ENCODE assay signal across 19 cellular contexts in genomic region chr16:10501016-10501607, GRCh38.
A peak's percentile ranks its signal among the peaks of the same experiment; 100 is the strongest.
DNase-seq lines count a peak whose midpoint lies in the region; ATAC-seq, FAIRE-seq and TF ChIP-seq lines count a peak whose summit lies in the region.
"Had no signal": no experiment of that assay in that cellular context is flagged by ENCODE, and none has a peak within 500 bp of the region (broad histone marks: within the 10 kb centered on the region; RNA-seq: fewer than 3 reads in every experiment).

No MANE protein-coding gene starts in this region.

- DNase-seq in activated naive CD8-positive, alpha-beta T cell treated with anti-CD3 and anti-CD28 coated beads, Interleukin-2, amount 10 ng/mL, durations not matched to agents 7 days and 5 days: no peak
- no peak for DNase-seq in activated naive CD8-positive, alpha-beta T cell treated with anti-CD3 and anti-CD28 coated beads for 36 hours
- peak; percentile 47 for DNase-seq in OCI-LY7 (ENCODE audit: low spot score)
- DNase-seq in HepG2 (ENCODE audit: low spot score): peak; percentile 50
- no peak for DNase-seq in iPS-NIHi7 (ENCODE audit: extremely low spot score)
- DNase-seq: activated T-cell treated with anti-CD3 and anti-CD28 coated beads, Interleukin-2, amount 50 U/mL, for 4 hours; adrenal gland; caudate nucleus; effector CD8-positive, alpha-beta T cell; NCI-H146; NCI-H226; NK-92 treated with Interleukin-12 subunit alpha and Interleukin-12 subunit beta, amount 100 ng/mL, for 24 hours; ovary; stimulated activated CD4-positive, alpha-beta T cell treated with anti-CD3 and anti-CD28 coated beads, Interleukin-2, amount 100 ng/mL, for 48 hours had no signal

- TF ChIP-seq RAD21 in HepG2 (CRISPR knock-in tag; IDR thresholded peaks at IDR 0.05): no peak

- no TSS peak for BruUV-seq in OCI-LY7 (replicated peaks; lab: Mats Ljungman, UMichigan)
- BruUV-seq in HepG2 (replicated peaks; lab: Mats Ljungman, UMichigan): no TSS peak

- H3K27me3 ChIP-seq in HepG2 (ENCODE audit: control insufficient read depth in 1 of 2, insufficient read depth in 2 of 2, low read length in 2 of 2): 0 out of 5 replicates have a peak, but pooled peaks cover 0 to 4% of the 10 kb centered on the region in 2 experiments
- H3K27me3 ChIP-seq: adrenal gland, ovary had no signal

- H3K27ac ChIP-seq in OCI-LY7 (ENCODE audit: low read depth, low read length, poor library complexity, severe bottlenecking) (no peak overlapping the region), HepG2 (ENCODE audit: extremely low read length, insufficient read depth, low read length) (no peak overlapping the region)
- H3K27ac ChIP-seq: adrenal gland, ovary, thoracic aorta had no signal

- H3K27ac Mint-ChIP-seq in activated naive CD8-positive, alpha-beta T cell treated with anti-CD3 and anti-CD28 coated beads, Interleukin-2, amount 10 ng/mL, durations not matched to agents 7 days and 5 days: no peak overlapping the region
- H3K27ac Mint-ChIP-seq in activated naive CD8-positive, alpha-beta T cell treated with anti-CD3 and anti-CD28 coated beads for 36 hours: no peak overlapping the region

- no peaks in the 10 kb centered on the region for H3K36me3 Mint-ChIP-seq in activated naive CD8-positive, alpha-beta T cell treated with anti-CD3 and anti-CD28 coated beads, Interleukin-2, amount 10 ng/mL, durations not matched to agents 7 days and 5 days
- H3K36me3 Mint-ChIP-seq in activated naive CD8-positive, alpha-beta T cell treated with anti-CD3 and anti-CD28 coated beads for 36 hours: no peaks in the 10 kb centered on the region

- in situ Hi-C loops in HepG2 (cut with HindIII; ENCODE audit: extremely low pct_ligation_motif_present, low pct_unique_long_range_greater_than_20kb): no loop called here

- H3K4me1 ChIP-seq in OCI-LY7 (ENCODE audit: insufficient read depth, low read length, poor library complexity, severe bottlenecking) (peaks cover 6% of the 10 kb centered on the region), HepG2 (ENCODE audit: insufficient read depth, low read length) (peaks cover 14% of the 10 kb centered on the region; the same call in 1 of the 2 replicates)
- H3K4me1 ChIP-seq: adrenal gland had no signal

- H3K9me2 ChIP-seq in OCI-LY7 (ENCODE audit: insufficient read depth, low read length): no peaks in the 10 kb centered on the region

- H3K4me2 ChIP-seq in OCI-LY7 (ENCODE audit: low read length): no peak overlapping the region
- no peak overlapping the region for H3K4me2 ChIP-seq in HepG2 (ENCODE audit: low read depth, low read length)

- H2AFZ ChIP-seq in OCI-LY7 (ENCODE audit: low read length): no peak overlapping the region
- H2AFZ ChIP-seq in HepG2 (ENCODE audit: low read length): no peak overlapping the region

- TF ChIP-seq CTCF in OCI-LY7 (conservative IDR thresholded peaks at IDR 0.05; ENCODE audit: low read length) (peak; percentile 50), HepG2 (CRISPR knock-in tag; IDR thresholded peaks at IDR 0.05) (0 out of 2 replicates have a peak, but pooled peaks have one; percentile 17)

- intact Hi-C loops in OCI-LY7 (cut with micrococcal nuclease; ENCODE audit: unreplicated experiment) (no loop called here), HepG2 (cut with micrococcal nuclease; ENCODE audit: unreplicated experiment) (no loop called here)

- 79% methylated on average over 2 of the region's 2 CpGs for WGBS in HepG2 (ENCODE audit: low lambda C conversion rate)

- CTCF ChIA-PET in OCI-LY7 (lab: Charles Lee; ENCODE audit: unreplicated experiment) (no interaction called here), HepG2 (lab: Yijun Ruan, JAX; ENCODE audit: low intra/inter-chr PET ratio, low total read pairs) (no interaction called here)

- no peaks in the 10 kb centered on the region for H3K36me3 ChIP-seq in OCI-LY7 (ENCODE audit: insufficient read depth, low read length)
- H3K36me3 ChIP-seq in HepG2 (replicated peaks in 1 of 2; ENCODE audit: control insufficient read depth in 1 of 2, insufficient read depth in 2 of 2, low read length in 2 of 2): no peaks in the 10 kb centered on the region
- H3K36me3 ChIP-seq: adrenal gland, ovary, thoracic aorta had no signal

- H3K79me2 ChIP-seq in OCI-LY7 (ENCODE audit: insufficient read depth, low read depth, low read length): no peaks in the 10 kb centered on the region
- no peaks in the 10 kb centered on the region for H3K79me2 ChIP-seq in HepG2 (ENCODE audit: insufficient read depth, low read length)

- H3K4me3 ChIP-seq in OCI-LY7 (ENCODE audit: low read depth, low read length, poor library complexity, severe bottlenecking): no peak overlapping the region
- H3K4me3 ChIP-seq in HepG2 (replicated peaks in 1 of 3; ENCODE audit: insufficient read depth in 1 of 3, low read depth in 2 of 3, low read length in 3 of 3): no peak overlapping the region
- H3K4me3 ChIP-seq: adrenal gland, ovary, thoracic aorta had no signal

- no peaks in the 10 kb centered on the region for H3K27me3 Mint-ChIP-seq in activated naive CD8-positive, alpha-beta T cell treated with anti-CD3 and anti-CD28 coated beads, Interleukin-2, amount 10 ng/mL, durations not matched to agents 7 days and 5 days
- H3K27me3 Mint-ChIP-seq in activated naive CD8-positive, alpha-beta T cell treated with anti-CD3 and anti-CD28 coated beads for 36 hours: no peaks in the 10 kb centered on the region

- FAIRE-seq in HepG2 (lab: Jason Lieb, UNC): no peak

- H3K4me3 Mint-ChIP-seq in activated naive CD8-positive, alpha-beta T cell treated with anti-CD3 and anti-CD28 coated beads, Interleukin-2, amount 10 ng/mL, durations not matched to agents 7 days and 5 days: no peak overlapping the region
- H3K4me3 Mint-ChIP-seq in activated naive CD8-positive, alpha-beta T cell treated with anti-CD3 and anti-CD28 coated beads for 36 hours: no peak overlapping the region
- H3K4me3 Mint-ChIP-seq: activated T-cell treated with anti-CD3 and anti-CD28 coated beads, Interleukin-2, amount 50 U/mL, for 4 hours had no signal

- peak; percentile 27 for ATAC-seq in activated naive CD8-positive, alpha-beta T cell treated with anti-CD3 and anti-CD28 coated beads, Interleukin-2, amount 10 ng/mL, durations not matched to agents 7 days and 5 days (ENCODE audit: low read depth)
- ATAC-seq in HepG2: peak; percentile 76
- ATAC-seq in GM18520 (IDR thresholded peaks at IDR 0.05; ENCODE audit: unreplicated experiment): no peak
- ATAC-seq in HG03280 (IDR thresholded peaks at IDR 0.05; ENCODE audit: unreplicated experiment): no peak
- ATAC-seq in HG03432 (IDR thresholded peaks at IDR 0.05; ENCODE audit: unreplicated experiment): no peak
- ATAC-seq: activated T-cell treated with anti-CD3 and anti-CD28 coated beads, Interleukin-2, amount 50 U/mL, for 4 hours; Right ventricle myocardium inferior had no signal

- POLR2A ChIA-PET in activated naive CD8-positive, alpha-beta T cell treated with anti-CD3 and anti-CD28 coated beads, Interleukin-2, amount 10 ng/mL, durations not matched to agents 7 days and 5 days (lab: Charles Lee): no interaction called here
- POLR2A ChIA-PET in OCI-LY7 (lab: Charles Lee) (no interaction called here), HepG2 (lab: Yijun Ruan, JAX) (no interaction called here)

- TF ChIP-seq EP300 in HepG2 (IDR thresholded peaks at IDR 0.05; ENCODE audit: low read depth in 2 of 2, low read length in 2 of 2): no peak
- TF ChIP-seq EP300 in HepG2 (CRISPR knock-in tag; IDR thresholded peaks at IDR 0.05; ENCODE audit: borderline replicate concordance): no peak

- peaks cover 10% of the 10 kb centered on the region for H3K9me3 Mint-ChIP-seq in activated naive CD8-positive, alpha-beta T cell treated with anti-CD3 and anti-CD28 coated beads, Interleukin-2, amount 10 ng/mL, durations not matched to agents 7 days and 5 days
- peaks cover 4% of the 10 kb centered on the region for H3K9me3 Mint-ChIP-seq in activated naive CD8-positive, alpha-beta T cell treated with anti-CD3 and anti-CD28 coated beads for 36 hours

- H3K4me1 Mint-ChIP-seq in activated naive CD8-positive, alpha-beta T cell treated with anti-CD3 and anti-CD28 coated beads, Interleukin-2, amount 10 ng/mL, durations not matched to agents 7 days and 5 days: no peaks in the 10 kb centered on the region
- peaks cover 3% of the 10 kb centered on the region for H3K4me1 Mint-ChIP-seq in activated naive CD8-positive, alpha-beta T cell treated with anti-CD3 and anti-CD28 coated beads for 36 hours

- no peaks in the 10 kb centered on the region for H4K20me1 ChIP-seq in OCI-LY7 (ENCODE audit: insufficient read depth, low read length)
- no peaks in the 10 kb centered on the region for H4K20me1 ChIP-seq in HepG2 (ENCODE audit: insufficient read depth, low read length)

- H3K9ac ChIP-seq in HepG2 (ENCODE audit: insufficient read depth, low read depth, low read length): no peak overlapping the region

- no peak for TF ChIP-seq POLR2A in HepG2 (IDR thresholded peaks at IDR 0.05; ENCODE audit: insufficient read depth in 1 of 2, low read depth in 2 of 2, low read length in 2 of 2)

- H3K9me3 ChIP-seq in OCI-LY7 (ENCODE audit: low read length) (no peaks in the 10 kb centered on the region), HepG2 (ENCODE audit: low read length) (no peaks in the 10 kb centered on the region)
- H3K9me3 ChIP-seq: adrenal gland, ovary, thoracic aorta had no signal

TF ChIP-seq in HepG2, 621 proteins besides CTCF, POLR2A, EP300 and RAD21 (continues in another document):
- TF ChIP-seq JDP2 (CRISPR knock-in tag; IDR thresholded peaks at IDR 0.05; ENCODE audit: borderline replicate concordance) (no peak), ZNF3 (CRISPR knock-in tag; IDR thresholded peaks at IDR 0.05) (no peak), ZNF281 (CRISPR knock-in tag; IDR thresholded peaks at IDR 0.05; ENCODE audit: borderline replicate concordance) (peak; percentile 32; the same call in 1 of the 2 replicates), KLF9 (CRISPR knock-in tag; IDR thresholded peaks at IDR 0.05; ENCODE audit: low read depth) (no peak)

Comparison
In these comparisons a context has a peak if more than half of its experiments do, and no peak if none do; other contexts are left out.
1. ATAC-seq: peak in activated naive CD8-positive, alpha-beta T cell treated with anti-CD3 and anti-CD28 coated beads, Interleukin-2, amount 10 ng/mL, durations not matched to agents 7 days and 5 days (single experiment) and HepG2 (single experiment); none in GM18520 (single experiment), HG03280 (single experiment) and HG03432 (single experiment).
2. DNase-seq: peak in OCI-LY7 (single experiment) and HepG2 (single experiment); none in activated naive CD8-positive, alpha-beta T cell treated with anti-CD3 and anti-CD28 coated beads, Interleukin-2, amount 10 ng/mL, durations not matched to agents 7 days and 5 days (single experiment), activated naive CD8-positive, alpha-beta T cell treated with anti-CD3 and anti-CD28 coated beads for 36 hours (single experiment) and iPS-NIHi7 (single experiment).